ENCODE assay signal across 19 cellular contexts in genomic region chr18:46920067-46920466, GRCh38.
"Had no signal": no experiment of that assay in that cellular context is flagged by ENCODE, and none has a peak within 500 bp of the region (broad histone marks: within the 10 kb centered on the region; RNA-seq: fewer than 3 reads in every experiment).

No MANE protein-coding gene starts in this region.

- H3K9me3 ChIP-seq: lower lobe of right lung, thoracic aorta, transverse colon had no signal

- H3K27me3 ChIP-seq: foreskin keratinocyte, transverse colon had no signal

- H3K27ac ChIP-seq: coronary artery, foreskin keratinocyte, left ventricle myocardium inferior, lower lobe of right lung, thoracic aorta, transverse colon had no signal

- H3K4me1 ChIP-seq: foreskin keratinocyte had no signal

- H3K36me3 ChIP-seq: left ventricle myocardium inferior, lower lobe of right lung, thoracic aorta, transverse colon had no signal

- H3K4me3 ChIP-seq: coronary artery, left ventricle myocardium inferior, lower lobe of right lung, thoracic aorta, transverse colon had no signal

- ATAC-seq: foreskin keratinocyte; left cardiac atrium; lower lobe of right lung; natural killer cell treated with Interleukin-12 subunit alpha and Interleukin-12 subunit beta and Interleukin-15 and Interleukin-18, amount 100 ng/mL, for 72 hours; sciatic nerve; stimulated activated naive B cell treated with anti-CD40 and anti-IgM and Interleukin-4, amounts not matched to agents 10 μg/mL and 1 μg/mL and 100 μg/mL, for 72 hours; stimulated activated naive CD8-positive, alpha-beta T cell treated with anti-CD3 and anti-CD28 coated beads, Interleukin-15, amount 100 ng/mL, for 72 hours had no signal

- DNase-seq: effector CD4-positive, alpha-beta T cell; endodermal cell; erythroblast; foreskin keratinocyte; immature natural killer cell; left cardiac atrium; left ventricle myocardium inferior; lower lobe of right lung; midbrain; stimulated activated CD4-positive, alpha-beta T cell treated with anti-CD3 and anti-CD28 coated beads, Interleukin-2, amount 100 ng/mL, for 24 hours; stimulated activated CD4-positive, alpha-beta T cell treated with anti-CD3 and anti-CD28 coated beads, Interleukin-4, amount 100 ng/mL, for 4 hours; stimulated activated naive B cell treated with anti-CD40 and anti-IgM and Interleukin-4, amounts not matched to agents 10 μg/mL and 1 μg/mL and 100 μg/mL, for 72 hours; stimulated activated naive CD8-positive, alpha-beta T cell treated with anti-CD3 and anti-CD28 coated beads, Interleukin-15, amount 100 ng/mL, for 72 hours; substantia nigra; transverse colon had no signal
